26 cellular contexts compared by ENCODE assay signal in the genomic region with DNA sequence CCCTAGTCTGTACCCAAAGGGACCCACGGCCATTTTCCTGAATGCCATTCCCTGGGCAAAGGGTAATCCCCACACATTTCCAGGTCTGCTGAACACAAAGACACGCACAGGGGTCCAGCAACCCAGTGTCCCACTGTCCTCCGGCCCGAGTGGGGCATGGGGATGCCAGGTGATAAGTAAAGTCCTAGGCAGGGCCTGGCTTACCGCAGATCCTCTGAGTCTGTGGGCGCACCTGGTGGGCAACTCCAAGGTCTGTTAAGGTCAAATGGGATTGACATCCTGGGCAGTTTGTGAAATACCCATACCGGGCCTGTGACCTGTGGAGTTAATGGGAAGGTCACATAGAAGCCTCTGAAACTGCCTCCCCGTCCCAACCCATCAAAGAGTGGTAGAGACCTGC.
DNase-seq lines count a peak whose midpoint lies in the region; ATAC-seq, FAIRE-seq and TF ChIP-seq lines count a peak whose summit lies in the region.
"Had no signal": no experiment of that assay in that cellular context is flagged by ENCODE, and none has a peak within 500 bp of the region (broad histone marks: within the 10 kb centered on the region; RNA-seq: fewer than 3 reads in every experiment).

No MANE protein-coding gene starts in this region.

- H3K36me3 Mint-ChIP-seq in CD14-positive monocyte, result peaks cover 21 to 22% of the 10 kb centered on the region in 2 donors

- peaks cover 12% of the 10 kb centered on the region for H3K4me1 ChIP-seq in mesenchymal stem cell (ENCODE audit: control insufficient read depth, insufficient read depth, low read depth, low read length)
- H3K4me1 ChIP-seq: A549 had no signal

- H3K9me3 ChIP-seq in WERI-Rb-1 (ENCODE audit: severe bottlenecking), result no peaks in the 10 kb centered on the region
- no peaks in the 10 kb centered on the region for H3K9me3 ChIP-seq in mesenchymal stem cell (ENCODE audit: control insufficient read depth, low read length)
- H3K9me3 ChIP-seq: A549; BE2C; BLaER1 treated with 17β-estradiol and CSF1 and Interleukin-3, amounts not matched to agents 10 nM and 100 nM had no signal

- TF ChIP-seq CTCF in CD14-positive monocyte (IDR thresholded peaks at IDR 0.05), result no peak
- no peak for TF ChIP-seq CTCF in WERI-Rb-1 (IDR thresholded peaks at IDR 0.05; ENCODE audit: low read depth, low read length)

- no peak overlapping the region for H2BK12ac ChIP-seq in mesenchymal stem cell (ENCODE audit: low read length in 2 of 2)

- no peak for FAIRE-seq in GM19239 (lab: Jason Lieb, UNC)
- FAIRE-seq: A549, GM12891, GM18507, H1 had no signal

- no peak overlapping the region for H2BK5ac ChIP-seq in mesenchymal stem cell (ENCODE audit: low read depth, low read length, poor library complexity, severe bottlenecking)

- no peak overlapping the region for H3K9ac ChIP-seq in mesenchymal stem cell (ENCODE audit: low read length)
- H3K9ac ChIP-seq: BLaER1 treated with 17β-estradiol and CSF1 and Interleukin-3, amounts not matched to agents 10 nM and 100 nM; GM23248 had no signal

- no peak overlapping the region for H3K18ac ChIP-seq in mesenchymal stem cell (ENCODE audit: low read depth in 1 of 2, low read length in 2 of 2)

- peaks cover 0 to 1% (median 0%) of the 10 kb centered on the region in 3 donors for H3K27me3 Mint-ChIP-seq in CD14-positive monocyte (ENCODE audit: low read depth in 3 of 3)
- H3K27me3 Mint-ChIP-seq: CD4-positive, alpha-beta memory T cell had no signal

- H3K4me3 ChIP-seq in WERI-Rb-1 (ENCODE audit: low read depth, low read length) (no peak overlapping the region), mesenchymal stem cell (ENCODE audit: insufficient read depth in 1 of 2, low read depth in 1 of 2, low read length in 2 of 2) (no peak overlapping the region)
- H3K4me3 ChIP-seq: A549; BLaER1 treated with 17β-estradiol and CSF1 and Interleukin-3, amounts not matched to agents 10 nM and 100 nM; GM23248 had no signal

- H3K27ac ChIP-seq in WERI-Rb-1, result 0 out of 2 replicates have a peak overlapping the region, but pooled peaks have one; percentile 2
- no peak overlapping the region for H3K27ac ChIP-seq in mesenchymal stem cell (ENCODE audit: low read length, poor library complexity, severe bottlenecking)
- H3K27ac ChIP-seq: A549; BLaER1 treated with 17β-estradiol and CSF1 and Interleukin-3, amounts not matched to agents 10 nM and 100 nM; GM23248 had no signal

- no peak overlapping the region for H2AFZ ChIP-seq in mesenchymal stem cell (ENCODE audit: low read depth, low read length)
- H2AFZ ChIP-seq: GM23248 had no signal

- H3K36me3 ChIP-seq in WERI-Rb-1, result peaks cover 4% of the 10 kb centered on the region
- H3K36me3 ChIP-seq in mesenchymal stem cell (ENCODE audit: control insufficient read depth in 1 of 2, insufficient read depth in 2 of 2, low read depth in 1 of 2, low read length in 2 of 2), result peaks cover 0 to 18% of the 10 kb centered on the region in 2 experiments
- H3K36me3 ChIP-seq: BE2C had no signal

- no peak for ATAC-seq in HG02840 (IDR thresholded peaks at IDR 0.05; ENCODE audit: low FRiP score, unreplicated experiment)
- ATAC-seq: A549 had no signal

- DNase-seq in CD14-positive monocyte (ENCODE audit: low spot score) (peak; percentile 36), WERI-Rb-1 (no peak), mesenchymal stem cell (no peak), posterior vena cava (ENCODE audit: low spot score) (peak; percentile 57), Kasumi-1 (lab: John Stamatoyannopoulos, UW) (no peak), GM19239 (ENCODE audit: insufficient read length, low spot score) (no peak), kidney glomerular epithelial cell (lab: John Stamatoyannopoulos, UW) (no peak)
- DNase-seq: 8988T; ACHN; AML-193; BE2C; Calu3; CD4-positive, alpha-beta memory T cell; COR-L47; DMS53; DMS79 treated with DMSO at 0.1 percent for 48 hours; GF-D8; GM23248; H7; HCEC 1CT had no signal

- H3K4me3 Mint-ChIP-seq in CD14-positive monocyte, result no peak overlapping the region
- H3K4me3 Mint-ChIP-seq: CD4-positive, alpha-beta memory T cell had no signal

- no peaks in the 10 kb centered on the region for H3K27me3 ChIP-seq in WERI-Rb-1 (ENCODE audit: insufficient read depth, low read depth, severe bottlenecking)
- H3K27me3 ChIP-seq in mesenchymal stem cell (ENCODE audit: control insufficient read depth in 1 of 2, insufficient read depth in 1 of 2, low read length in 2 of 2), result no peaks in the 10 kb centered on the region
- H3K27me3 ChIP-seq: BE2C had no signal

- H3K14ac ChIP-seq in mesenchymal stem cell (ENCODE audit: low read length in 2 of 2), result no peak overlapping the region

- no peak overlapping the region for H3K23ac ChIP-seq in mesenchymal stem cell (ENCODE audit: low read length in 2 of 2)

- 96% methylated on average over 8 of the region's 8 CpGs for WGBS in mesenchymal stem cell

- peaks cover 35% of the 10 kb centered on the region for H3K79me1 ChIP-seq in mesenchymal stem cell (replicated peaks; ENCODE audit: low read length, poor library complexity, severe bottlenecking)

- no peak overlapping the region for H3K4me2 ChIP-seq in mesenchymal stem cell (ENCODE audit: low read length, poor library complexity, severe bottlenecking)
- H3K4me2 ChIP-seq: A549 had no signal

- H3K9me3 Mint-ChIP-seq in CD14-positive monocyte, result no peaks in the 10 kb centered on the region

- H4K8ac ChIP-seq in mesenchymal stem cell (ENCODE audit: low read length), result no peak overlapping the region

- H3K4me1 Mint-ChIP-seq in CD14-positive monocyte, result peaks cover 12% of the 10 kb centered on the region

- H4K91ac ChIP-seq in mesenchymal stem cell (ENCODE audit: low read length), result peak overlapping the region; percentile 19

- no peak overlapping the region for H3K27ac Mint-ChIP-seq in CD14-positive monocyte
- H3K27ac Mint-ChIP-seq: CD4-positive, alpha-beta memory T cell had no signal

- no peak overlapping the region for H2BK15ac ChIP-seq in mesenchymal stem cell (ENCODE audit: low read depth, poor library complexity, severe bottlenecking)

- no peak overlapping the region for H2BK120ac ChIP-seq in mesenchymal stem cell (ENCODE audit: low read depth, low read length)

- no peak overlapping the region for H3K4ac ChIP-seq in mesenchymal stem cell (ENCODE audit: low read depth in 1 of 2, low read length in 2 of 2)

- no peak overlapping the region for H2AK5ac ChIP-seq in mesenchymal stem cell (ENCODE audit: low read length, severe bottlenecking)

- intact Hi-C loops in CD14-positive monocyte (cut with micrococcal nuclease) (no loop called here), posterior vena cava (cut with DNase I) (no loop called here)

Comparison
In these comparisons a context has a peak if more than half of its experiments do, and no peak if none do; other contexts are left out.
1. DNase-seq: peak in CD14-positive monocyte (single experiment) and posterior vena cava (single experiment); none in WERI-Rb-1 (single experiment), mesenchymal stem cell (single experiment), Kasumi-1 (0 of 2), GM19239 (single experiment) and kidney glomerular epithelial cell (single experiment).